Comparison of ENCODE assay signal across 2 cellular contexts in genomic region chr3:122993573-122993972, GRCh38.
TF ChIP-seq lines count a peak whose summit lies in the region.

No MANE protein-coding gene starts in this region.

TF ChIP-seq in SK-N-SH, 30 proteins besides CTCF, POLR2A, EP300 and RAD21 (continued from another document):
- TF ChIP-seq EZH2phosphoT487 (IDR thresholded peaks at IDR 0.05; ENCODE audit: borderline replicate concordance, low read depth): no peak
- TF ChIP-seq TCF12 (IDR thresholded peaks at IDR 0.05): no peak
- TF ChIP-seq RFX5 (IDR thresholded peaks at IDR 0.05; ENCODE audit: low read length): no peak
- TF ChIP-seq FOSL2 (IDR thresholded peaks at IDR 0.05; ENCODE audit: borderline replicate concordance, low read depth): no peak
- no peak for TF ChIP-seq MEF2A (IDR thresholded peaks at IDR 0.05; ENCODE audit: borderline replicate concordance, low read depth)
- no peak for TF ChIP-seq GATA2 (CRISPR knock-in tag; IDR thresholded peaks at IDR 0.05)
- TF ChIP-seq, protein P1, sequence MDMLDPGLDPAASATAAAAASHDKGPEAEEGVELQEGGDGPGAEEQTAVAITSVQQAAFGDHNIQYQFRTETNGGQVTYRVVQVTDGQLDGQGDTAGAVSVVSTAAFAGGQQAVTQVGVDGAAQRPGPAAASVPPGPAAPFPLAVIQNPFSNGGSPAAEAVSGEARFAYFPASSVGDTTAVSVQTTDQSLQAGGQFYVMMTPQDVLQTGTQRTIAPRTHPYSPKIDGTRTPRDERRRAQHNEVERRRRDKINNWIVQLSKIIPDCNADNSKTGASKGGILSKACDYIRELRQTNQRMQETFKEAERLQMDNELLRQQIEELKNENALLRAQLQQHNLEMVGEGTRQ (IDR thresholded peaks at IDR 0.05; ENCODE audit: borderline replicate concordance, low read depth, low read length): no peak
- no peak for TF ChIP-seq TAF1 (IDR thresholded peaks at IDR 0.05; ENCODE audit: borderline replicate concordance, low read depth, low read length)
- no peak for TF ChIP-seq MAX (IDR thresholded peaks at IDR 0.05; ENCODE audit: low read depth)
- no peak for TF ChIP-seq USF1 (IDR thresholded peaks at IDR 0.05; ENCODE audit: borderline replicate concordance, low read depth)
- TF ChIP-seq POLR2AphosphoS5 (IDR thresholded peaks at IDR 0.05; ENCODE audit: low read depth, low read length): no peak
- TF ChIP-seq RCOR1 (IDR thresholded peaks at IDR 0.05; ENCODE audit: low read length): no peak
- no peak for TF ChIP-seq NFIC (IDR thresholded peaks at IDR 0.05; ENCODE audit: borderline replicate concordance)
- no peak for TF ChIP-seq REST (IDR thresholded peaks at IDR 0.05; ENCODE audit: low read depth, low read length)
- no peak for TF ChIP-seq TEAD4 (IDR thresholded peaks at IDR 0.05; ENCODE audit: borderline replicate concordance, insufficient read depth)
- TF ChIP-seq, protein P2, sequence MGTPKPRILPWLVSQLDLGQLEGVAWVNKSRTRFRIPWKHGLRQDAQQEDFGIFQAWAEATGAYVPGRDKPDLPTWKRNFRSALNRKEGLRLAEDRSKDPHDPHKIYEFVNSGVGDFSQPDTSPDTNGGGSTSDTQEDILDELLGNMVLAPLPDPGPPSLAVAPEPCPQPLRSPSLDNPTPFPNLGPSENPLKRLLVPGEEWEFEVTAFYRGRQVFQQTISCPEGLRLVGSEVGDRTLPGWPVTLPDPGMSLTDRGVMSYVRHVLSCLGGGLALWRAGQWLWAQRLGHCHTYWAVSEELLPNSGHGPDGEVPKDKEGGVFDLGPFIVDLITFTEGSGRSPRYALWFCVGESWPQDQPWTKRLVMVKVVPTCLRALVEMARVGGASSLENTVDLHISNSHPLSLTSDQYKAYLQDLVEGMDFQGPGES (IDR thresholded peaks at IDR 0.05; ENCODE audit: low read depth, low read length): no peak
- no peak for TF ChIP-seq RXRA (IDR thresholded peaks at IDR 0.05; ENCODE audit: borderline replicate concordance, low read depth)
- TF ChIP-seq, protein P3, sequence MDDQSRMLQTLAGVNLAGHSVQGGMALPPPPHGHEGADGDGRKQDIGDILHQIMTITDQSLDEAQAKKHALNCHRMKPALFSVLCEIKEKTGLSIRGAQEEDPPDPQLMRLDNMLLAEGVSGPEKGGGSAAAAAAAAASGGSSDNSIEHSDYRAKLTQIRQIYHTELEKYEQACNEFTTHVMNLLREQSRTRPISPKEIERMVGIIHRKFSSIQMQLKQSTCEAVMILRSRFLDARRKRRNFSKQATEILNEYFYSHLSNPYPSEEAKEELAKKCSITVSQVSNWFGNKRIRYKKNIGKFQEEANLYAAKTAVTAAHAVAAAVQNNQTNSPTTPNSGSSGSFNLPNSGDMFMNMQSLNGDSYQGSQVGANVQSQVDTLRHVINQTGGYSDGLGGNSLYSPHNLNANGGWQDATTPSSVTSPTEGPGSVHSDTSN (IDR thresholded peaks at IDR 0.05): no peak

TF ChIP-seq in SK-N-SH treated with all-trans-retinoic acid at 6 μM for 48 hours, 23 proteins besides CTCF, POLR2A, EP300 and RAD21 (continued from another document):
- TF ChIP-seq CREB5 (CRISPR knock-in tag; IDR thresholded peaks at IDR 0.05; ENCODE audit: low read depth): no peak
